Comparison of ENCODE assay signal across 8 cellular contexts in the genomic region with DNA sequence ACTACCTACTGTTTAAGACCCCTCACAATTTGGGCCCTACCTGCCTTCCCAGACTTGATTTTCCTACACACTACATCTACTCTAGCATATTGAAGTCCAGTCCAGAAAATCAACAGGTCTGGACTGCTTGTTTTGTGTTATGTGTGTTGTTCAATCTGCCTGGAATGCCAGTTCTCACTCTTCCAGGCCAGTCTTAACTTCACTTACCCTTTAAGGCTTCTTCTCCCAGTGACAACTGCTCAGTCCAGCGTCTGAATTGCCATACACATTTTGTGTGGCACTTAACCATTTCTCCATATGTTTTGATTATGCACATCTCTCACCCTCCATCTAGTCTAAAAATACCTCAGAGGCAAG. TPM values are rescaled to one million over a fixed set of nuclear protein-coding genes. Genes with fewer than 3 reads are reported as not detected.
DNase-seq lines count a peak whose midpoint lies in the region; ATAC-seq, FAIRE-seq and TF ChIP-seq lines count a peak whose summit lies in the region.

No MANE protein-coding gene starts in this region.

- H4K91ac ChIP-seq in H1 (replicated peaks; ENCODE audit: insufficient read length, low read length): no peak overlapping the region

- H3K18ac ChIP-seq in H1 (ENCODE audit: extremely low read depth, low read length): no peak overlapping the region

- peaks cover 9% of the 10 kb centered on the region for H3K79me1 ChIP-seq in H1 (ENCODE audit: low read depth, low read length)

- peak overlapping the region; percentile 35 for H3K56ac ChIP-seq in H1 (replicated peaks; ENCODE audit: insufficient read length, low read depth, low read length)

- H3K4me1 ChIP-seq in PC-9 (replicated peaks; ENCODE audit: insufficient read depth) (peaks cover 24% of the 10 kb centered on the region), H1 (replicated peaks in 1 of 4; ENCODE audit: control insufficient read depth in 3 of 4, insufficient read depth in 4 of 4, low read length in 3 of 4) (peaks cover 0 to 5% (median 4%) of the 10 kb centered on the region in 4 experiments; a peak in 3 of 7 replicates), neutrophil (ENCODE audit: control insufficient read depth in 1 of 2, insufficient read depth in 1 of 2, low read depth in 1 of 2, low read length in 1 of 2) (peaks cover 8 to 26% of the 10 kb centered on the region in 2 experiments)

- CTCF ChIA-PET in PC-9 (lab: Charles Lee) (no interaction called here), H1 (lab: Charles Lee; ENCODE audit: partially characterized antibody) (interaction anchor here (1.0 to 2.3 kb wide), 2 partner anchors 82 to 138 kb away, joined by 4 to 14 read pairs; no protein-coding TSS in a partner anchor)

- H3K9me3 ChIP-seq in PC-9 (ENCODE audit: insufficient read depth, low read depth) (no peaks in the 10 kb centered on the region), H1 (ENCODE audit: insufficient read depth in 2 of 2, low read depth in 1 of 2, low read length in 1 of 2) (no peaks in the 10 kb centered on the region), neutrophil (no peaks in the 10 kb centered on the region)

- intact Hi-C loops in PC-9 (cut with micrococcal nuclease; ENCODE audit: unreplicated experiment): loop anchor here (10.0 kb wide), 1 partner anchor 242 kb away; a partner anchor contains a TSS

- WGBS in H1 (ENCODE audit: extremely low coverage in 1 of 2, insufficient coverage in 1 of 2, insufficient read length in 1 of 2, insufficient replicate concordance in 2 of 2, low coverage in 1 of 2, low lambda C conversion rate in 2 of 2, missing lambda C conversion rate in 1 of 2), 2 experiments: 4% methylated on average over 1 of the region's 1 CpG; no CpG with 5 or more reads in 1 of the 2 experiments

- H2BK12ac ChIP-seq in H1 (ENCODE audit: low read depth, low read length): no peak overlapping the region

- H3K9me2 ChIP-seq in PC-9 (ENCODE audit: insufficient read depth): no peaks in the 10 kb centered on the region

- peak overlapping the region; percentile 55 to 89 (median 85) for H3K9ac ChIP-seq in H1 (replicated peaks in 1 of 4; ENCODE audit: extremely low read depth in 1 of 4, low read depth in 3 of 4, low read length in 3 of 4)

- H3K23ac ChIP-seq in H1 (ENCODE audit: insufficient read length): peak overlapping the region; percentile 94

- H3F3A ChIP-seq in PC-9 (ENCODE audit: insufficient read depth, low read depth): no peaks in the 10 kb centered on the region; the same call in 1 of the 2 replicates

- no peak overlapping the region for H2AK5ac ChIP-seq in H1 (ENCODE audit: low read depth, low read length)

- FAIRE-seq in H1 (lab: Jason Lieb, UNC): no peak

- H2BK15ac ChIP-seq in H1 (ENCODE audit: low read length): 0 out of 2 replicates have a peak overlapping the region, but pooled peaks have one; percentile 65

- peak overlapping the region; percentile 86 for H3K4me3 ChIP-seq in GM12864 (ENCODE audit: low read depth, low read length)
- H3K4me3 ChIP-seq in PC-9: peak overlapping the region; percentile 71
- H3K4me3 ChIP-seq in H1 (ENCODE audit: extremely low read depth in 1 of 4, insufficient read depth in 2 of 4, low read depth in 3 of 4, low read length in 4 of 4): peak overlapping the region; percentile 84 to 98 (median 90)
- peak overlapping the region; percentile 85 to 97 for H3K4me3 ChIP-seq in neutrophil (ENCODE audit: low read depth in 1 of 2, low read length in 1 of 2)

- peak overlapping the region; percentile 54 for H4K5ac ChIP-seq in H1 (ENCODE audit: insufficient read length, low read depth, low read length)

- H2AFZ ChIP-seq in PC-9 (peak overlapping the region; percentile 82), H1 (ENCODE audit: low read length) (0 out of 2 replicates have a peak overlapping the region, but pooled peaks have one; percentile 8)

- H3K27me3 ChIP-seq in PC-9 (ENCODE audit: insufficient read depth, low read depth) (no peaks in the 10 kb centered on the region), H1 (replicated peaks in 1 of 4; ENCODE audit: control insufficient read depth in 3 of 4, extremely low read depth in 1 of 4, insufficient read depth in 3 of 4, low read length in 3 of 4) (no peaks in the 10 kb centered on the region), neutrophil (peaks cover 15% of the 10 kb centered on the region)

- H3K36me3 ChIP-seq in PC-9 (ENCODE audit: low read depth) (no peaks in the 10 kb centered on the region; the same call in 1 of the 2 replicates), H1 (ENCODE audit: control insufficient read depth in 2 of 4, insufficient read depth in 4 of 4, low read length in 3 of 4) (peaks cover under 1 to 23% (median 4%) of the 10 kb centered on the region in 4 experiments; a peak in 2 of 8 replicates), neutrophil (peaks cover 9% of the 10 kb centered on the region)

- no peak overlapping the region for H3K4ac ChIP-seq in H1 (replicated peaks; ENCODE audit: insufficient read length, low read depth, low read length)

- peaks cover 15% of the 10 kb centered on the region for H3K23me2 ChIP-seq in H1 (ENCODE audit: low read depth, low read length)

- H4K20me1 ChIP-seq in PC-9 (ENCODE audit: insufficient read depth): no peaks in the 10 kb centered on the region
- peaks cover 10 to 12% of the 10 kb centered on the region in 2 experiments for H4K20me1 ChIP-seq in H1 (replicated peaks in 1 of 2; ENCODE audit: control insufficient read depth in 1 of 2, insufficient read depth in 2 of 2, low read length in 2 of 2)

- H2BK20ac ChIP-seq in H1 (ENCODE audit: low read length): no peak overlapping the region

- BruUV-seq in PC-9 (replicated peaks; lab: Mats Ljungman, UMichigan): no TSS peak

- TF ChIP-seq EP300 in H1 (IDR thresholded peaks at IDR 0.05; ENCODE audit: borderline replicate concordance in 1 of 2, low read depth in 2 of 2, low read length in 2 of 2): no peak

- DNase-seq in GM12864 (ENCODE audit: low read depth) (no peak), PC-9 (no peak), H1 (ENCODE audit: low read depth in 1 of 2, low spot score in 2 of 2) (no peak), anterior cingulate cortex (lab: John Stamatoyannopoulos, UW) (no peak), NCI-H510A treated with DMSO at 0.1 percent for 48 hours (lab: John Stamatoyannopoulos, UW) (no peak), NCI-H524 (lab: John Stamatoyannopoulos, UW) (no peak)

- no peak overlapping the region for H4K8ac ChIP-seq in H1 (ENCODE audit: extremely low read depth, insufficient read depth, low read length)

- POLR2A ChIA-PET in PC-9 (lab: Charles Lee; ENCODE audit: unreplicated experiment) (no interaction called here), H1 (lab: Charles Lee; ENCODE audit: partially characterized antibody) (interaction anchor here (0.8 kb wide), 1 partner anchor 22 kb away, joined by 3 read pairs; no protein-coding TSS in a partner anchor)

- H3K27ac ChIP-seq in PC-9 (no peak overlapping the region), H1 (ENCODE audit: low read depth, low read length) (peak overlapping the region; percentile 27; the same call in 1 of the 2 replicates), neutrophil (no peak overlapping the region)

- peak overlapping the region; percentile 91 for H3K4me2 ChIP-seq in PC-9
- peak overlapping the region; percentile 99 for H3K4me2 ChIP-seq in H1 (ENCODE audit: insufficient read depth in 1 of 2, low read depth in 2 of 2, low read length in 2 of 2)

- TF ChIP-seq POLR2A in H1 (IDR thresholded peaks at IDR 0.05; ENCODE audit: control extremely low read depth in 1 of 2, low read depth in 2 of 2, low read length in 2 of 2) (no peak), GM18505 (IDR thresholded peaks at IDR 0.05; ENCODE audit: borderline replicate concordance, extremely low read depth, insufficient read depth, insufficient read length) (no peak)

- no peak overlapping the region for H2BK120ac ChIP-seq in H1 (replicated peaks; ENCODE audit: low read depth, low read length)

- no peak for TF ChIP-seq CTCF in GM12864 (IDR thresholded peaks at IDR 0.05; ENCODE audit: low read depth, low read length, missing control alignments)
- TF ChIP-seq CTCF in PC-9 (conservative IDR thresholded peaks at IDR 0.05): no peak
- TF ChIP-seq CTCF in H1 (IDR thresholded peaks at IDR 0.05; ENCODE audit: control extremely low read depth in 1 of 3, insufficient read depth in 1 of 3, low read depth in 1 of 3, low read length in 3 of 3): no peak
- no peak for TF ChIP-seq CTCF in neutrophil (IDR thresholded peaks at IDR 0.05)

- ATAC-seq in GM18505 (IDR thresholded peaks at IDR 0.05; ENCODE audit: unreplicated experiment): no peak

- H3K79me2 ChIP-seq in PC-9 (ENCODE audit: low read depth) (peaks cover 60% of the 10 kb centered on the region), H1 (ENCODE audit: control insufficient read depth in 1 of 2, insufficient read depth in 2 of 2, low read length in 2 of 2) (peaks cover 38 to 58% of the 10 kb centered on the region in 2 experiments)

- H2BK5ac ChIP-seq in H1 (ENCODE audit: low read depth, low read length): no peak overlapping the region

- no peak overlapping the region for H3K14ac ChIP-seq in H1 (ENCODE audit: insufficient read length)

- TF ChIP-seq RAD21 in H1 (IDR thresholded peaks at IDR 0.05 in 1 of 2, conservative IDR thresholded peaks at IDR 0.05 in 1 of 2; ENCODE audit: low read depth in 2 of 2, low read length in 2 of 2): no peak

TF ChIP-seq in H1, 55 proteins besides CTCF, POLR2A, EP300 and RAD21:
- TF ChIP-seq SIRT6 (IDR thresholded peaks at IDR 0.05; ENCODE audit: low read length) (no peak), PHF8 (conservative IDR thresholded peaks at IDR 0.05; ENCODE audit: low read depth, low read length) (no peak)
- TF ChIP-seq, protein P1, sequence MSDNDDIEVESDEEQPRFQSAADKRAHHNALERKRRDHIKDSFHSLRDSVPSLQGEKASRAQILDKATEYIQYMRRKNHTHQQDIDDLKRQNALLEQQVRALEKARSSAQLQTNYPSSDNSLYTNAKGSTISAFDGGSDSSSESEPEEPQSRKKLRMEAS (IDR thresholded peaks at IDR 0.05): no peak

RNA-seq across cellular contexts. Expression of a gene that starts 1.1 kb away (rescaled TPM):
- total RNA-seq in PC-9 (2021): 17.8 and 23.6 TPM in 2 replicates
- 34.8 and 37.3 TPM in 2 replicates for total RNA-seq in H1 (2021; fragmentation: NEBNext Ultra II Directional; extraction: Animal tissue kit (Norgen Biotek cat#: 25700))
- polyA plus RNA-seq in H1 (2011; rRNA removed): 13.1 and 15.9 TPM in 2 replicates
- polyA plus RNA-seq in H1 (2011; cell fraction: cytosol; rRNA removed): 11.5 TPM
- polyA plus RNA-seq in H1 (2011; cell fraction: nucleus; rRNA removed): 33.1 TPM
- 20.9 to 25.2 TPM (median 21.8 TPM) in 4 replicates for polyA plus RNA-seq in H1 (2012, experiment 1 of 2)
- polyA plus RNA-seq in H1 (2012, experiment 2 of 2): 7.1 TPM
- 16.6 TPM for polyA plus RNA-seq in H1 (2013, experiment 1 of 2)
- 15.2 TPM for polyA plus RNA-seq in H1 (2013, experiment 2 of 2)
- 40.4 and 45.5 TPM in 2 replicates for polyA minus RNA-seq in H1 (2011; rRNA and poly(A)+ RNA removed)
- 20.3 TPM for polyA minus RNA-seq in H1 (2011; cell fraction: cytosol; rRNA and poly(A)+ RNA removed)
- polyA minus RNA-seq in H1 (2011; cell fraction: nucleus; rRNA and poly(A)+ RNA removed): 49.5 TPM
